Comparison of ENCODE assay signal across 1 cellular context in the genomic region with DNA sequence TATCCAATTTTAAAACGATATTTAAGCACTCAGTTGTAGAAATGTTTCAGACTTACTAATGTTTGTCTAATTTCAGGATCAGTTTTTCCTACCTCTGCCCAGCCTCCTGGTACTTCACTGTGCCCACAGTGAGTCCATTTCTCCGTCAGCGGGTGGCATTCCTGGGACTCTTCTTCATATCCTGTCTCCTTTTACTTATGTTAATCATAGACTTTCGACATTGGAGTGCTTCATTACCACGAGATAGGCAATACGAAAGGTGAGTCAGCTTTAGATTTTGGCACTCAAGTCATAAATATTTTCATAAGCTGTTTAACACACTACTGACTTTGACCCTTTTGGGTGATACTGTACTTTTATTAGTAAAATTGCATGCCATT.
TF ChIP-seq lines count a peak whose summit lies in the region.

No MANE protein-coding gene starts in this region.

TF ChIP-seq in A549, 52 proteins besides CTCF, POLR2A, EP300 and RAD21 (continued from another document):
- TF ChIP-seq, protein P1, sequence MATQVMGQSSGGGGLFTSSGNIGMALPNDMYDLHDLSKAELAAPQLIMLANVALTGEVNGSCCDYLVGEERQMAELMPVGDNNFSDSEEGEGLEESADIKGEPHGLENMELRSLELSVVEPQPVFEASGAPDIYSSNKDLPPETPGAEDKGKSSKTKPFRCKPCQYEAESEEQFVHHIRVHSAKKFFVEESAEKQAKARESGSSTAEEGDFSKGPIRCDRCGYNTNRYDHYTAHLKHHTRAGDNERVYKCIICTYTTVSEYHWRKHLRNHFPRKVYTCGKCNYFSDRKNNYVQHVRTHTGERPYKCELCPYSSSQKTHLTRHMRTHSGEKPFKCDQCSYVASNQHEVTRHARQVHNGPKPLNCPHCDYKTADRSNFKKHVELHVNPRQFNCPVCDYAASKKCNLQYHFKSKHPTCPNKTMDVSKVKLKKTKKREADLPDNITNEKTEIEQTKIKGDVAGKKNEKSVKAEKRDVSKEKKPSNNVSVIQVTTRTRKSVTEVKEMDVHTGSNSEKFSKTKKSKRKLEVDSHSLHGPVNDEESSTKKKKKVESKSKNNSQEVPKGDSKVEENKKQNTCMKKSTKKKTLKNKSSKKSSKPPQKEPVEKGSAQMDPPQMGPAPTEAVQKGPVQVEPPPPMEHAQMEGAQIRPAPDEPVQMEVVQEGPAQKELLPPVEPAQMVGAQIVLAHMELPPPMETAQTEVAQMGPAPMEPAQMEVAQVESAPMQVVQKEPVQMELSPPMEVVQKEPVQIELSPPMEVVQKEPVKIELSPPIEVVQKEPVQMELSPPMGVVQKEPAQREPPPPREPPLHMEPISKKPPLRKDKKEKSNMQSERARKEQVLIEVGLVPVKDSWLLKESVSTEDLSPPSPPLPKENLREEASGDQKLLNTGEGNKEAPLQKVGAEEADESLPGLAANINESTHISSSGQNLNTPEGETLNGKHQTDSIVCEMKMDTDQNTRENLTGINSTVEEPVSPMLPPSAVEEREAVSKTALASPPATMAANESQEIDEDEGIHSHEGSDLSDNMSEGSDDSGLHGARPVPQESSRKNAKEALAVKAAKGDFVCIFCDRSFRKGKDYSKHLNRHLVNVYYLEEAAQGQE (IDR thresholded peaks at IDR 0.05): no peak
- no peak for TF ChIP-seq PHF8 (IDR thresholded peaks at IDR 0.05; ENCODE audit: borderline replicate concordance, low read depth)
- TF ChIP-seq KDM1A (IDR thresholded peaks at IDR 0.05; ENCODE audit: low read depth): no peak
- no peak for TF ChIP-seq CHD2 (IDR thresholded peaks at IDR 0.05; ENCODE audit: low read length, partially characterized antibody)
- TF ChIP-seq RARB (CRISPR knock-in tag; IDR thresholded peaks at IDR 0.05): no peak
- no peak for TF ChIP-seq CEBPB (IDR thresholded peaks at IDR 0.05)
- TF ChIP-seq HOXA7 (CRISPR knock-in tag; IDR thresholded peaks at IDR 0.05): no peak
- TF ChIP-seq FOSL2 (IDR thresholded peaks at IDR 0.05): no peak; the same call in 1 of the 2 replicates
- TF ChIP-seq FOSL2 (CRISPR knock-in tag; IDR thresholded peaks at IDR 0.05): peak; percentile 77
